In the genomic region with DNA sequence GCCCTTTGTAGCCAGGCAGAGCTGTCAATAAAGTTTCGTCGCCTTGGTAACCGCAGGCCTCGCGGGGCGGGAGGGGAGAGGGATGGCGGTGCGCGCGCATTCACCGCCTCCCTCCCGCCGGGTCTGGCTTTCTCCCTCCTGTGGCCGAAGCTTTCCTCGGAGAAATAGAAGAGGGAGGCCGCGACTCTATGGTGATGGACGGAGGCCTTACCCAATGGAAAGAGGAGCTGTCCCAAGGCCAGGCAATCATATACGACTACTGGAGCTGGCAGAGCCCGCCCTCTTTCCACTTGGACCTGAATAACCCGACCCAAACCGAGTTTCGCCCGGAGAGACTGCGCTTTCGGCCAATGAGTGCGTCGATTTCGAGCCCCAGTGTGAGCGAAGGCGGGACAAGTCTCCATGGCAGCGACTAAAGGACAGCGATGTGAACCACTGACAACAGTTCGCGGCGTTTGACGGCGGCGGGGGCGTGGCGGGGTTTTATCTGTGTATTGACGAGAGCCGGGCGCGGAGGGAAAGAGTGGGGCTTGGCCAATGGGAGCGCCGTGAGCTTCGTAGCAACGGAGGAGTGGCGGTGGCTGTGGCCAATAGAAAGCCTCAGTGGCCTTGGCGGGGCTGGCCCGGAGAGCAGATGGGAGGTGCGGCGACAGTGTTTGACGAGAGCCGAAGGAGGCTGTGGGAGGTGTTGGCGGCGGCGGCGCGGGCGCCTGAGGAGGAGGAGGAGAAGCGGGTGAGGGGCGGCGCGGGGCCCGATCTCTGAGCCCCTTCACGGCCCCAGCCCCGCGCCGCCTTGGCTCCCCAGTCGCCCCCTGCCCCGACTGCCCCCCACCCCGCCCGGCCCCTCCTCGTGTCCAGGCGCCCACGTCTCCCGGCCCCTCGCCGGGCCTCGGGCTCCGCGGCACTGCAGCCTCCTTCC, we compare ENCODE assay signal across 1 cellular context.
TF ChIP-seq lines count a peak whose summit lies in the region.

A gene (plus strand): TSS at position 652 of the 919 bp plus-strand sequence. CDS start 2,061 bp downstream, outside the sequence.

TF ChIP-seq in K562, 482 proteins besides CTCF, POLR2A, EP300 and RAD21 (continued from another document and continues in another):
- TF ChIP-seq, protein P1, sequence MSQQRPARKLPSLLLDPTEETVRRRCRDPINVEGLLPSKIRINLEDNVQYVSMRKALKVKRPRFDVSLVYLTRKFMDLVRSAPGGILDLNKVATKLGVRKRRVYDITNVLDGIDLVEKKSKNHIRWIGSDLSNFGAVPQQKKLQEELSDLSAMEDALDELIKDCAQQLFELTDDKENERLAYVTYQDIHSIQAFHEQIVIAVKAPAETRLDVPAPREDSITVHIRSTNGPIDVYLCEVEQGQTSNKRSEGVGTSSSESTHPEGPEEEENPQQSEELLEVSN (IDR thresholded peaks at IDR 0.05; ENCODE audit: borderline replicate concordance in 1 of 2, extremely low read depth in 1 of 2, insufficient read depth in 1 of 2, insufficient read length in 1 of 2, low read depth in 1 of 2, low read length in 1 of 2, poor library complexity in 1 of 2, severe bottlenecking in 1 of 2), result peak; percentile 57 to 71
- no peak; a peak in 1 of 4 replicates for TF ChIP-seq NONO (IDR thresholded peaks at IDR 0.05; ENCODE audit: low read depth in 2 of 2, low read length in 1 of 2)
- TF ChIP-seq GATAD2B (IDR thresholded peaks at IDR 0.05; ENCODE audit: borderline replicate concordance), result no peak
- TF ChIP-seq ETV5 (CRISPR knock-in tag; IDR thresholded peaks at IDR 0.05; ENCODE audit: low read depth), result no peak
- no peak for TF ChIP-seq ARHGAP35 (IDR thresholded peaks at IDR 0.05; ENCODE audit: partially characterized antibody)
- TF ChIP-seq ZNF134 (CRISPR knock-in tag; conservative IDR thresholded peaks at IDR 0.05), result no peak
- no peak for TF ChIP-seq DIDO1 (tag; IDR thresholded peaks at IDR 0.05; ENCODE audit: low read depth)
- TF ChIP-seq KAT8 (IDR thresholded peaks at IDR 0.05; ENCODE audit: low read depth), result no peak
- TF ChIP-seq SLC30A9 (CRISPR knock-in tag; IDR thresholded peaks at IDR 0.05), result no peak
- TF ChIP-seq PPARD (CRISPR knock-in tag; IDR thresholded peaks at IDR 0.05), result no peak
- no peak for TF ChIP-seq CBFA2T2 (conservative IDR thresholded peaks at IDR 0.05)
- TF ChIP-seq ETS2 (tag; IDR thresholded peaks at IDR 0.05; ENCODE audit: borderline replicate concordance, poor library complexity, severe bottlenecking), result no peak
- no peak for TF ChIP-seq ZNF324 (CRISPR knock-in tag; IDR thresholded peaks at IDR 0.05)
- peak; percentile 56 for TF ChIP-seq POLR2H (tag; IDR thresholded peaks at IDR 0.05; ENCODE audit: low read depth)
- no peak for TF ChIP-seq DACH1 (IDR thresholded peaks at IDR 0.05; ENCODE audit: partially characterized antibody)
- TF ChIP-seq, protein P2, sequence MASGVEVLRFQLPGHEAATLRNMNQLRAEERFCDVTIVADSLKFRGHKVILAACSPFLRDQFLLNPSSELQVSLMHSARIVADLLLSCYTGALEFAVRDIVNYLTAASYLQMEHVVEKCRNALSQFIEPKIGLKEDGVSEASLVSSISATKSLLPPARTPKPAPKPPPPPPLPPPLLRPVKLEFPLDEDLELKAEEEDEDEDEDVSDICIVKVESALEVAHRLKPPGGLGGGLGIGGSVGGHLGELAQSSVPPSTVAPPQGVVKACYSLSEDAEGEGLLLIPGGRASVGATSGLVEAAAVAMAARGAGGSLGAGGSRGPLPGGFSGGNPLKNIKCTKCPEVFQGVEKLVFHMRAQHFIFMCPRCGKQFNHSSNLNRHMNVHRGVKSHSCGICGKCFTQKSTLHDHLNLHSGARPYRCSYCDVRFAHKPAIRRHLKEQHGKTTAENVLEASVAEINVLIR (CRISPR knock-in tag; IDR thresholded peaks at IDR 0.05), result peak; percentile 97
- TF ChIP-seq CREB1 (IDR thresholded peaks at IDR 0.05), result peak; percentile 96
- peak; percentile 96 for TF ChIP-seq CREB1 (CRISPR knock-in tag; IDR thresholded peaks at IDR 0.05)
- peak in 1 of 2 experiments; percentile 23; a peak in 1 of 4 replicates for TF ChIP-seq SRF (CRISPR knock-in tag; IDR thresholded peaks at IDR 0.05)
- no peak for TF ChIP-seq ZNF232 (CRISPR knock-in tag; IDR thresholded peaks at IDR 0.05)
- no peak for TF ChIP-seq ZC3H4 (CRISPR knock-in tag; IDR thresholded peaks at IDR 0.05; ENCODE audit: borderline replicate concordance)
- no peak for TF ChIP-seq SRSF3 (IDR thresholded peaks at IDR 0.05; ENCODE audit: insufficient read depth, low read length)
- TF ChIP-seq FOXJ2 (tag; IDR thresholded peaks at IDR 0.05), result peak; percentile 76
- TF ChIP-seq, protein P3, sequence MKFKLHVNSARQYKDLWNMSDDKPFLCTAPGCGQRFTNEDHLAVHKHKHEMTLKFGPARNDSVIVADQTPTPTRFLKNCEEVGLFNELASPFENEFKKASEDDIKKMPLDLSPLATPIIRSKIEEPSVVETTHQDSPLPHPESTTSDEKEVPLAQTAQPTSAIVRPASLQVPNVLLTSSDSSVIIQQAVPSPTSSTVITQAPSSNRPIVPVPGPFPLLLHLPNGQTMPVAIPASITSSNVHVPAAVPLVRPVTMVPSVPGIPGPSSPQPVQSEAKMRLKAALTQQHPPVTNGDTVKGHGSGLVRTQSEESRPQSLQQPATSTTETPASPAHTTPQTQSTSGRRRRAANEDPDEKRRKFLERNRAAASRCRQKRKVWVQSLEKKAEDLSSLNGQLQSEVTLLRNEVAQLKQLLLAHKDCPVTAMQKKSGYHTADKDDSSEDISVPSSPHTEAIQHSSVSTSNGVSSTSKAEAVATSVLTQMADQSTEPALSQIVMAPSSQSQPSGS (CRISPR knock-in tag; IDR thresholded peaks at IDR 0.05), result no peak
- no peak for TF ChIP-seq ZNF146 (CRISPR knock-in tag; IDR thresholded peaks at IDR 0.05; ENCODE audit: unreplicated experiment)
- TF ChIP-seq ZNF561 (CRISPR knock-in tag; conservative IDR thresholded peaks at IDR 0.05), result no peak
- TF ChIP-seq, protein P4, sequence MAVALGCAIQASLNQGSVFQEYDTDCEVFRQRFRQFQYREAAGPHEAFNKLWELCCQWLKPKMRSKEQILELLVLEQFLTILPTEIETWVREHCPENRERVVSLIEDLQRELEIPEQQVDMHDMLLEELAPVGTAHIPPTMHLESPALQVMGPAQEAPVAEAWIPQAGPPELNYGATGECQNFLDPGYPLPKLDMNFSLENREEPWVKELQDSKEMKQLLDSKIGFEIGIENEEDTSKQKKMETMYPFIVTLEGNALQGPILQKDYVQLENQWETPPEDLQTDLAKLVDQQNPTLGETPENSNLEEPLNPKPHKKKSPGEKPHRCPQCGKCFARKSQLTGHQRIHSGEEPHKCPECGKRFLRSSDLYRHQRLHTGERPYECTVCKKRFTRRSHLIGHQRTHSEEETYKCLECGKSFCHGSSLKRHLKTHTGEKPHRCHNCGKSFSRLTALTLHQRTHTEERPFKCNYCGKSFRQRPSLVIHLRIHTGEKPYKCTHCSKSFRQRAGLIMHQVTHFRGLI (CRISPR knock-in tag; IDR thresholded peaks at IDR 0.05), result no peak
- TF ChIP-seq, protein P5, sequence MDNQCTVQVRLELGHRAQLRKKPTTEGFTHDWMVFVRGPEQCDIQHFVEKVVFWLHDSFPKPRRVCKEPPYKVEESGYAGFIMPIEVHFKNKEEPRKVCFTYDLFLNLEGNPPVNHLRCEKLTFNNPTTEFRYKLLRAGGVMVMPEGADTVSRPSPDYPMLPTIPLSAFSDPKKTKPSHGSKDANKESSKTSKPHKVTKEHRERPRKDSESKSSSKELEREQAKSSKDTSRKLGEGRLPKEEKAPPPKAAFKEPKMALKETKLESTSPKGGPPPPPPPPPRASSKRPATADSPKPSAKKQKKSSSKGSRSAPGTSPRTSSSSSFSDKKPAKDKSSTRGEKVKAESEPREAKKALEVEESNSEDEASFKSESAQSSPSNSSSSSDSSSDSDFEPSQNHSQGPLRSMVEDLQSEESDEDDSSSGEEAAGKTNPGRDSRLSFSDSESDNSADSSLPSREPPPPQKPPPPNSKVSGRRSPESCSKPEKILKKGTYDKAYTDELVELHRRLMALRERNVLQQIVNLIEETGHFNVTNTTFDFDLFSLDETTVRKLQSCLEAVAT (IDR thresholded peaks at IDR 0.05), result peak in 1 of 2 experiments; percentile 97; a peak in 2 of 4 replicates
- TF ChIP-seq, protein P6, sequence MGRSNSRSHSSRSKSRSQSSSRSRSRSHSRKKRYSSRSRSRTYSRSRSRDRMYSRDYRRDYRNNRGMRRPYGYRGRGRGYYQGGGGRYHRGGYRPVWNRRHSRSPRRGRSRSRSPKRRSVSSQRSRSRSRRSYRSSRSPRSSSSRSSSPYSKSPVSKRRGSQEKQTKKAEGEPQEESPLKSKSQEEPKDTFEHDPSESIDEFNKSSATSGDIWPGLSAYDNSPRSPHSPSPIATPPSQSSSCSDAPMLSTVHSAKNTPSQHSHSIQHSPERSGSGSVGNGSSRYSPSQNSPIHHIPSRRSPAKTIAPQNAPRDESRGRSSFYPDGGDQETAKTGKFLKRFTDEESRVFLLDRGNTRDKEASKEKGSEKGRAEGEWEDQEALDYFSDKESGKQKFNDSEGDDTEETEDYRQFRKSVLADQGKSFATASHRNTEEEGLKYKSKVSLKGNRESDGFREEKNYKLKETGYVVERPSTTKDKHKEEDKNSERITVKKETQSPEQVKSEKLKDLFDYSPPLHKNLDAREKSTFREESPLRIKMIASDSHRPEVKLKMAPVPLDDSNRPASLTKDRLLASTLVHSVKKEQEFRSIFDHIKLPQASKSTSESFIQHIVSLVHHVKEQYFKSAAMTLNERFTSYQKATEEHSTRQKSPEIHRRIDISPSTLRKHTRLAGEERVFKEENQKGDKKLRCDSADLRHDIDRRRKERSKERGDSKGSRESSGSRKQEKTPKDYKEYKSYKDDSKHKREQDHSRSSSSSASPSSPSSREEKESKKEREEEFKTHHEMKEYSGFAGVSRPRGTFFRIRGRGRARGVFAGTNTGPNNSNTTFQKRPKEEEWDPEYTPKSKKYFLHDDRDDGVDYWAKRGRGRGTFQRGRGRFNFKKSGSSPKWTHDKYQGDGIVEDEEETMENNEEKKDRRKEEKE (IDR thresholded peaks at IDR 0.05; ENCODE audit: borderline replicate concordance in 1 of 2, control insufficient read depth in 1 of 2, low read depth in 2 of 2, low read length in 1 of 2), result no peak
- no peak for TF ChIP-seq BRF1 (IDR thresholded peaks at IDR 0.05; ENCODE audit: borderline replicate concordance, extremely low read depth, insufficient read length)
- no peak for TF ChIP-seq ZBTB8A (IDR thresholded peaks at IDR 0.05; ENCODE audit: partially characterized antibody)
- TF ChIP-seq ZNF124 (CRISPR knock-in tag; IDR thresholded peaks at IDR 0.05), result no peak
- TF ChIP-seq CBFA2T3 (IDR thresholded peaks at IDR 0.05), result no peak
- no peak for TF ChIP-seq NR2C1 (IDR thresholded peaks at IDR 0.05)
- no peak for TF ChIP-seq NR2C1 (tag; IDR thresholded peaks at IDR 0.05)
- TF ChIP-seq CBX3 (IDR thresholded peaks at IDR 0.05; ENCODE audit: borderline replicate concordance in 1 of 2, low read length in 2 of 2), result no peak; a peak in 1 of 3 replicates
- TF ChIP-seq, protein P7, sequence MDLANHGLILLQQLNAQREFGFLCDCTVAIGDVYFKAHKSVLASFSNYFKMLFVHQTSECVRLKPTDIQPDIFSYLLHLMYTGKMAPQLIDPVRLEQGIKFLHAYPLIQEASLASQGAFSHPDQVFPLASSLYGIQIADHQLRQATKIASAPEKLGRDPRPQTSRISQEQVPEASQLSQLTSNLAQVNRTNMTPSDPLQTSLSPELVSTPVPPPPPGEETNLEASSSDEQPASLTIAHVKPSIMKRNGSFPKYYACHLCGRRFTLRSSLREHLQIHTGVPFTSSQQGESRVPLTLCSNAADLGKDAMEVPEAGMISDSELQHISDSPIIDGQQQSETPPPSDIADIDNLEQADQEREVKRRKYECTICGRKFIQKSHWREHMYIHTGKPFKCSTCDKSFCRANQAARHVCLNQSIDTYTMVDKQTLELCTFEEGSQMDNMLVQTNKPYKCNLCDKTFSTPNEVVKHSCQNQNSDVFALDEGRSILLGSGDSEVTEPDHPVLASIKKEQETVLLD (IDR thresholded peaks at IDR 0.05), result no peak
- no peak for TF ChIP-seq PRPF4 (IDR thresholded peaks at IDR 0.05; ENCODE audit: insufficient read depth, low read depth, low read length, poor library complexity, severe bottlenecking)
- 0 out of 4 replicates have a peak, but pooled peaks of 1 of the 2 experiments have one; percentile 27 for TF ChIP-seq KDM4B (IDR thresholded peaks at IDR 0.05; ENCODE audit: borderline replicate concordance in 2 of 2, low read depth in 1 of 2)
- TF ChIP-seq HNRNPLL (IDR thresholded peaks at IDR 0.05; ENCODE audit: low read depth, low read length, poor library complexity, severe bottlenecking), result peak; percentile 50
- TF ChIP-seq, protein P8, sequence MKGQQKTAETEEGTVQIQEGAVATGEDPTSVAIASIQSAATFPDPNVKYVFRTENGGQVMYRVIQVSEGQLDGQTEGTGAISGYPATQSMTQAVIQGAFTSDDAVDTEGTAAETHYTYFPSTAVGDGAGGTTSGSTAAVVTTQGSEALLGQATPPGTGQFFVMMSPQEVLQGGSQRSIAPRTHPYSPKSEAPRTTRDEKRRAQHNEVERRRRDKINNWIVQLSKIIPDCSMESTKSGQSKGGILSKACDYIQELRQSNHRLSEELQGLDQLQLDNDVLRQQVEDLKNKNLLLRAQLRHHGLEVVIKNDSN (CRISPR knock-in tag; IDR thresholded peaks at IDR 0.05), result no peak
- no peak for TF ChIP-seq ZNF3 (CRISPR knock-in tag; IDR thresholded peaks at IDR 0.05)
- TF ChIP-seq ZKSCAN3 (CRISPR knock-in tag; IDR thresholded peaks at IDR 0.05), result no peak
- no peak for TF ChIP-seq ZNF121 (CRISPR knock-in tag; conservative IDR thresholded peaks at IDR 0.05)
- TF ChIP-seq, protein P9, sequence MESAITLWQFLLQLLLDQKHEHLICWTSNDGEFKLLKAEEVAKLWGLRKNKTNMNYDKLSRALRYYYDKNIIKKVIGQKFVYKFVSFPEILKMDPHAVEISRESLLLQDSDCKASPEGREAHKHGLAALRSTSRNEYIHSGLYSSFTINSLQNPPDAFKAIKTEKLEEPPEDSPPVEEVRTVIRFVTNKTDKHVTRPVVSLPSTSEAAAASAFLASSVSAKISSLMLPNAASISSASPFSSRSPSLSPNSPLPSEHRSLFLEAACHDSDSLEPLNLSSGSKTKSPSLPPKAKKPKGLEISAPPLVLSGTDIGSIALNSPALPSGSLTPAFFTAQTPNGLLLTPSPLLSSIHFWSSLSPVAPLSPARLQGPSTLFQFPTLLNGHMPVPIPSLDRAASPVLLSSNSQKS (CRISPR knock-in tag; IDR thresholded peaks at IDR 0.05), result no peak
- no peak for TF ChIP-seq GATAD2A (IDR thresholded peaks at IDR 0.05)
- TF ChIP-seq FOS (IDR thresholded peaks at IDR 0.05; ENCODE audit: extremely low read depth, insufficient read length), result peak; percentile 95
- TF ChIP-seq, protein P10, sequence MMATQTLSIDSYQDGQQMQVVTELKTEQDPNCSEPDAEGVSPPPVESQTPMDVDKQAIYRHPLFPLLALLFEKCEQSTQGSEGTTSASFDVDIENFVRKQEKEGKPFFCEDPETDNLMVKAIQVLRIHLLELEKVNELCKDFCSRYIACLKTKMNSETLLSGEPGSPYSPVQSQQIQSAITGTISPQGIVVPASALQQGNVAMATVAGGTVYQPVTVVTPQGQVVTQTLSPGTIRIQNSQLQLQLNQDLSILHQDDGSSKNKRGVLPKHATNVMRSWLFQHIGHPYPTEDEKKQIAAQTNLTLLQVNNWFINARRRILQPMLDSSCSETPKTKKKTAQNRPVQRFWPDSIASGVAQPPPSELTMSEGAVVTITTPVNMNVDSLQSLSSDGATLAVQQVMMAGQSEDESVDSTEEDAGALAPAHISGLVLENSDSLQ (IDR thresholded peaks at IDR 0.05), result peak; percentile 100
